ENCODE assay signal across 9 cellular contexts in genomic region chr5:111755264-111755941, GRCh38. TPM values are rescaled to one million over a fixed set of nuclear protein-coding genes. Genes with fewer than 3 reads are reported as not detected.
DNase-seq lines count a peak whose midpoint lies in the region; ATAC-seq and TF ChIP-seq lines count a peak whose summit lies in the region.
"Had no signal": no experiment of that assay in that cellular context is flagged by ENCODE, and none has a peak within 500 bp of the region (broad histone marks: within the 10 kb centered on the region; RNA-seq: fewer than 3 reads in every experiment).

No MANE protein-coding gene starts in this region.

- H3K27ac Mint-ChIP-seq in activated CD4-positive, alpha-beta T cell treated with anti-CD3 and anti-CD28 coated beads, Interleukin-2, amount 10 ng/mL, durations not matched to agents 7 days and 5 days, result no peak overlapping the region
- no peak overlapping the region for H3K27ac Mint-ChIP-seq in activated CD8-positive, alpha-beta T cell treated with anti-CD3 and anti-CD28 coated beads, Interleukin-2, amount 10 ng/mL, durations not matched to agents 7 days and 5 days
- H3K27ac Mint-ChIP-seq: CD4-positive, CD25-positive, alpha-beta regulatory T cell had no signal

- H3K27ac ChIP-seq in iPS-18a (ENCODE audit: low read length) (peak overlapping the region; percentile 69), subcutaneous abdominal adipose tissue (ENCODE audit: low read depth, low read length) (no peak overlapping the region), lower lobe of right lung (no peak overlapping the region)

- peak overlapping the region; percentile 87 for H3K4me3 Mint-ChIP-seq in activated CD4-positive, alpha-beta T cell treated with anti-CD3 and anti-CD28 coated beads, Interleukin-2, amount 10 ng/mL, durations not matched to agents 7 days and 5 days
- peak overlapping the region; percentile 39 for H3K4me3 Mint-ChIP-seq in activated CD8-positive, alpha-beta T cell treated with anti-CD3 and anti-CD28 coated beads, Interleukin-2, amount 10 ng/mL, durations not matched to agents 7 days and 5 days

- CTCF ChIA-PET in activated CD4-positive, alpha-beta T cell treated with anti-CD3 and anti-CD28 coated beads, Interleukin-2, amount 10 ng/mL, durations not matched to agents 7 days and 5 days (lab: Charles Lee), result interaction anchor here (0.9 kb wide), 1 partner anchor 57 kb away, joined by 3 read pairs; no protein-coding TSS in a partner anchor
- CTCF ChIA-PET in activated CD8-positive, alpha-beta T cell treated with anti-CD3 and anti-CD28 coated beads, Interleukin-2, amount 10 ng/mL, durations not matched to agents 7 days and 5 days (lab: Charles Lee), result interaction anchor here (1.1 kb wide), 2 partner anchors 13 to 60 kb away, joined by 3 read pairs; no protein-coding TSS in a partner anchor

- H3K9me3 ChIP-seq in iPS-18a (ENCODE audit: control insufficient read depth, low read depth, low read length) (no peaks in the 10 kb centered on the region), subcutaneous abdominal adipose tissue (ENCODE audit: control insufficient read depth in 5 of 5, low read length in 5 of 5) (no peaks in the 10 kb centered on the region), lower lobe of right lung (no peaks in the 10 kb centered on the region)

- intact Hi-C loops in lower lobe of right lung (cut with DNase I), result no loop called here

- H3K27me3 Mint-ChIP-seq in activated CD4-positive, alpha-beta T cell treated with anti-CD3 and anti-CD28 coated beads, Interleukin-2, amount 10 ng/mL, durations not matched to agents 7 days and 5 days, result no peaks in the 10 kb centered on the region
- H3K27me3 Mint-ChIP-seq in activated CD8-positive, alpha-beta T cell treated with anti-CD3 and anti-CD28 coated beads, Interleukin-2, amount 10 ng/mL, durations not matched to agents 7 days and 5 days (ENCODE audit: low read depth), result no peaks in the 10 kb centered on the region

- H3K36me3 ChIP-seq in iPS-18a (ENCODE audit: control insufficient read depth, low read depth, low read length), result peaks cover 16% of the 10 kb centered on the region
- peaks cover 0 to 3% (median 0%) of the 10 kb centered on the region in 5 donors for H3K36me3 ChIP-seq in subcutaneous abdominal adipose tissue (ENCODE audit: control insufficient read depth in 5 of 5, insufficient read depth in 5 of 5, low read length in 5 of 5)
- no peaks in the 10 kb centered on the region for H3K36me3 ChIP-seq in lower lobe of right lung

- H3K4me1 ChIP-seq in iPS-18a (ENCODE audit: control insufficient read depth, low read depth, low read length) (peaks cover 42% of the 10 kb centered on the region), subcutaneous abdominal adipose tissue (ENCODE audit: control insufficient read depth in 5 of 5, insufficient read depth in 5 of 5, low read length in 5 of 5) (peaks cover 0 to 24% (median 22%) of the 10 kb centered on the region in 5 donors), lower lobe of right lung (peaks cover 24% of the 10 kb centered on the region)

- POLR2A ChIA-PET in activated CD4-positive, alpha-beta T cell treated with anti-CD3 and anti-CD28 coated beads, Interleukin-2, amount 10 ng/mL, durations not matched to agents 7 days and 5 days (lab: Charles Lee), result interaction anchor here (0.6 kb wide), 1 partner anchor 63 kb away, joined by 3 read pairs; no protein-coding TSS in a partner anchor
- POLR2A ChIA-PET in activated CD8-positive, alpha-beta T cell treated with anti-CD3 and anti-CD28 coated beads, Interleukin-2, amount 10 ng/mL, durations not matched to agents 7 days and 5 days (lab: Charles Lee), result interaction anchor here (1.3 kb wide), 1 partner anchor 14 kb away, joined by 3 read pairs; no protein-coding TSS in a partner anchor

- H3K4me1 Mint-ChIP-seq in activated CD4-positive, alpha-beta T cell treated with anti-CD3 and anti-CD28 coated beads, Interleukin-2, amount 10 ng/mL, durations not matched to agents 7 days and 5 days, result peaks cover 27% of the 10 kb centered on the region
- peaks cover 26% of the 10 kb centered on the region for H3K4me1 Mint-ChIP-seq in activated CD8-positive, alpha-beta T cell treated with anti-CD3 and anti-CD28 coated beads, Interleukin-2, amount 10 ng/mL, durations not matched to agents 7 days and 5 days (ENCODE audit: low read depth)

- no peak for ATAC-seq in activated CD8-positive, alpha-beta T cell treated with anti-CD3 and anti-CD28 coated beads, Interleukin-2, amount 10 ng/mL, durations not matched to agents 7 days and 5 days
- ATAC-seq in lower lobe of right lung, result no peak

- TF ChIP-seq CTCF in lower lobe of right lung (IDR thresholded peaks at IDR 0.05), result no peak

- no peaks in the 10 kb centered on the region for H3K9me3 Mint-ChIP-seq in activated CD4-positive, alpha-beta T cell treated with anti-CD3 and anti-CD28 coated beads, Interleukin-2, amount 10 ng/mL, durations not matched to agents 7 days and 5 days
- no peaks in the 10 kb centered on the region for H3K9me3 Mint-ChIP-seq in activated CD8-positive, alpha-beta T cell treated with anti-CD3 and anti-CD28 coated beads, Interleukin-2, amount 10 ng/mL, durations not matched to agents 7 days and 5 days (ENCODE audit: insufficient read depth)

- no peak for DNase-seq in activated CD4-positive, alpha-beta T cell treated with anti-CD3 and anti-CD28 coated beads, Interleukin-2, amount 10 ng/mL, durations not matched to agents 7 days and 5 days
- DNase-seq in activated CD4-positive, alpha-beta T cell treated with anti-CD3 and anti-CD28 coated beads for 1 hour, result no peak
- no peak for DNase-seq in activated CD8-positive, alpha-beta T cell treated with anti-CD3 and anti-CD28 coated beads, Interleukin-2, amount 10 ng/mL, durations not matched to agents 7 days and 5 days
- DNase-seq in NCI-H187 (lab: John Stamatoyannopoulos, UW) (no peak), NCI-H748 (lab: John Stamatoyannopoulos, UW; ENCODE audit: unreplicated experiment) (no peak), lower lobe of right lung (no peak)
- DNase-seq: CD4-positive, CD25-positive, alpha-beta regulatory T cell had no signal

- no peaks in the 10 kb centered on the region for H3K27me3 ChIP-seq in iPS-18a (ENCODE audit: control insufficient read depth, insufficient read depth, low read length)
- no peaks in the 10 kb centered on the region for H3K27me3 ChIP-seq in subcutaneous abdominal adipose tissue (ENCODE audit: control insufficient read depth in 5 of 5, insufficient read depth in 4 of 5, low read length in 5 of 5)
- H3K27me3 ChIP-seq in lower lobe of right lung (ENCODE audit: low read depth), result no peaks in the 10 kb centered on the region

- peaks cover 8% of the 10 kb centered on the region for H3K36me3 Mint-ChIP-seq in activated CD4-positive, alpha-beta T cell treated with anti-CD3 and anti-CD28 coated beads, Interleukin-2, amount 10 ng/mL, durations not matched to agents 7 days and 5 days (ENCODE audit: low read depth)
- peaks cover 10% of the 10 kb centered on the region for H3K36me3 Mint-ChIP-seq in activated CD8-positive, alpha-beta T cell treated with anti-CD3 and anti-CD28 coated beads, Interleukin-2, amount 10 ng/mL, durations not matched to agents 7 days and 5 days (ENCODE audit: low read depth)
- H3K36me3 Mint-ChIP-seq: CD4-positive, CD25-positive, alpha-beta regulatory T cell had no signal

- H3K4me3 ChIP-seq in iPS-18a (ENCODE audit: low read length) (peak overlapping the region; percentile 99), subcutaneous abdominal adipose tissue (ENCODE audit: low read depth in 1 of 5, low read length in 5 of 5) (peak overlapping the region in 4 of 5 donors; percentile 77 to 87 (median 80)), lower lobe of right lung (no peak overlapping the region)

- H3K9ac ChIP-seq in iPS-18a (ENCODE audit: low read length) (peak overlapping the region; percentile 99), subcutaneous abdominal adipose tissue (ENCODE audit: low read length in 5 of 5) (peak overlapping the region in 1 of 5 donors; percentile 11)

RNA-seq across cellular contexts. Expression of gene NREP, which starts 1.6 kb away (rescaled TPM):
- total RNA-seq in activated CD4-positive, alpha-beta T cell treated with anti-CD3 and anti-CD28 coated beads, Interleukin-2, amount 10 ng/mL, durations not matched to agents 7 days and 5 days, result 10 to 100 TPM; 22.8 to 27.3 TPM
- 10 to 100 TPM; 18.6 to 19.7 TPM for total RNA-seq in activated CD8-positive, alpha-beta T cell treated with anti-CD3 and anti-CD28 coated beads, Interleukin-2, amount 10 ng/mL, durations not matched to agents 7 days and 5 days
- 21.6 TPM for total RNA-seq in lower lobe of right lung
